21 cellular contexts compared by ENCODE assay signal in the genomic region with DNA sequence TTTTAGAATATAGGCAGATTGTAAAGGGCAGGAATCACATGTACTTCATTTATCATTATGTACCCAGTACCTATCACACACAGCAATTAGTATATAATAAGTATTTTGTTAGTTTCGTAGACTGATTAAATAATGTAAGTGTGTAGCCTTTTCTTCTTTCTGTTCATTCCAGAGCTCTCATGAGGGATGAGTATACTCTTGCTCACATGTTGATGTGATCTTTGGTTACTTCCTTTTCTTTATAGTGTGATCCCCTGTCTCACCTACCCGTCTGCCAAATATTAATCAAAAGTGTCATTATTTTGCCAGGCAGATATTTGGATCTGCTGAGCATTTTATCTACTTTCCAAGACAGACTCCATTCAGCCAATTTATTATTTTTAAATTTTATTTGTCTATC.
A peak's percentile ranks its signal among the peaks of the same experiment; 100 is the strongest.
DNase-seq lines count a peak whose midpoint lies in the region; ATAC-seq, FAIRE-seq and TF ChIP-seq lines count a peak whose summit lies in the region.
"Had no signal": no experiment of that assay in that cellular context is flagged by ENCODE, and none has a peak within 500 bp of the region (broad histone marks: within the 10 kb centered on the region; RNA-seq: fewer than 3 reads in every experiment).

No MANE protein-coding gene starts in this region.

- H3K27me3 Mint-ChIP-seq in T-helper 17 cell: no peaks in the 10 kb centered on the region

- TF ChIP-seq CTCF in fibroblast of mammary gland (conservative IDR thresholded peaks at IDR 0.05; ENCODE audit: control insufficient read depth, insufficient read depth, low read depth, low read length): no peak
- TF ChIP-seq CTCF in colonic mucosa (IDR thresholded peaks at IDR 0.05): no peak

- WGBS in GM23248 (ENCODE audit: low coverage in 1 of 2, low lambda C conversion rate in 2 of 2, missing lambda C conversion rate in 2 of 2), 2 experiments: 45 to 50% methylated on average over 2 of the region's 2 CpGs

- no peaks in the 10 kb centered on the region for H3K9me2 ChIP-seq in GM23248 (ENCODE audit: insufficient read depth)

- peak overlapping the region; percentile 44; the same call in 1 of the 2 replicates for H3K4me3 ChIP-seq in ACC112 (ENCODE audit: low read depth, low read length)
- H3K4me3 ChIP-seq in GM23248: no peak overlapping the region
- no peak overlapping the region for H3K4me3 ChIP-seq in fibroblast of mammary gland (ENCODE audit: control insufficient read depth, low read depth, low read length)
- H3K4me3 ChIP-seq in colonic mucosa: no peak overlapping the region

- no peaks in the 10 kb centered on the region for H3K79me2 ChIP-seq in ACC112 (ENCODE audit: control insufficient read depth, insufficient read depth, low read length, unreplicated experiment)
- peaks cover 22% of the 10 kb centered on the region for H3K79me2 ChIP-seq in GM23248 (ENCODE audit: insufficient read depth)

- peak overlapping the region; percentile 43 for H3K27ac Mint-ChIP-seq in T-helper 17 cell
- H3K27ac Mint-ChIP-seq: H9 had no signal

- H3K4me3 Mint-ChIP-seq in T-helper 17 cell: no peak overlapping the region
- H3K4me3 Mint-ChIP-seq: H9 had no signal

- peaks cover 21% of the 10 kb centered on the region for H3K36me3 Mint-ChIP-seq in T-helper 17 cell (ENCODE audit: low read depth)

- H2AFZ ChIP-seq in ACC112 (ENCODE audit: low read length, unreplicated experiment) (no peak overlapping the region), GM23248 (no peak overlapping the region)

- H3K27me3 ChIP-seq in ACC112 (ENCODE audit: insufficient read depth, low read length) (no peaks in the 10 kb centered on the region), GM23248 (replicated peaks; ENCODE audit: insufficient read depth) (no peaks in the 10 kb centered on the region), colonic mucosa (no peaks in the 10 kb centered on the region)
- H3K27me3 ChIP-seq: BE2C had no signal

- H3K36me3 ChIP-seq in ACC112 (ENCODE audit: insufficient read depth, low read length) (peaks cover 29% of the 10 kb centered on the region), GM23248 (ENCODE audit: low read depth) (peaks cover 19% of the 10 kb centered on the region), colonic mucosa (no peaks in the 10 kb centered on the region)

- ATAC-seq in T-helper 17 cell: no peak
- ATAC-seq: Right ventricle myocardium inferior had no signal

- peaks cover 12% of the 10 kb centered on the region for H3K4me1 Mint-ChIP-seq in T-helper 17 cell
- H3K4me1 Mint-ChIP-seq: H9 had no signal

- in situ Hi-C loops in GM23248 (cut with MboI): no loop called here

- no peaks in the 10 kb centered on the region for H3K9me3 ChIP-seq in GM23248 (ENCODE audit: low read depth)
- no peaks in the 10 kb centered on the region for H3K9me3 ChIP-seq in T-helper 17 cell (ENCODE audit: control insufficient read depth, low read length, poor library complexity, severe bottlenecking)
- no peaks in the 10 kb centered on the region for H3K9me3 ChIP-seq in colonic mucosa
- H3K9me3 ChIP-seq: BE2C had no signal

- FAIRE-seq in frontal cortex (lab: Jason Lieb, UNC): no peak
- FAIRE-seq: GM12891, RCC 7860 had no signal

- intact Hi-C loops in colonic mucosa (cut with DNase I): no loop called here

- H3K27ac ChIP-seq in ACC112 (ENCODE audit: low read depth, low read length) (peak overlapping the region; percentile 84), GM23248 (peak overlapping the region; percentile 16; the same call in 1 of the 2 replicates), colonic mucosa (no peak overlapping the region)
- H3K27ac ChIP-seq: HL-60 had no signal

- peaks cover 40% of the 10 kb centered on the region for H3F3A ChIP-seq in GM23248 (ENCODE audit: insufficient read depth)

- H3K4me1 ChIP-seq in ACC112 (ENCODE audit: control insufficient read depth, insufficient read depth, low read length, unreplicated experiment) (peaks cover 37% of the 10 kb centered on the region), GM23248 (ENCODE audit: insufficient read depth) (peaks cover 39% of the 10 kb centered on the region), colonic mucosa (no peaks in the 10 kb centered on the region)
- H3K4me1 ChIP-seq: BE2C had no signal

- no peaks in the 10 kb centered on the region for H4K20me1 ChIP-seq in GM23248 (ENCODE audit: insufficient read depth)

- H3K4me2 ChIP-seq in GM23248 (ENCODE audit: unreplicated experiment): peak overlapping the region; percentile 12

- no peak overlapping the region for H3K9ac ChIP-seq in GM23248
- no peak overlapping the region for H3K9ac ChIP-seq in colonic mucosa (ENCODE audit: low read depth in 2 of 2, low read length in 2 of 2)

- DNase-seq in GM23248 (peak; percentile 32), T-helper 17 cell (no peak), fibroblast of mammary gland (ENCODE audit: low read depth) (peak; percentile 25), HuH-7 (ENCODE audit: low spot score) (no peak), colonic mucosa (no peak), frontal cortex (ENCODE audit: low spot score in 2 of 2) (no peak)
- DNase-seq in activated CD4-positive, alpha-beta T cell treated with anti-CD3 and anti-CD28 coated beads, Interleukin-2, amount 50 U/mL, for 48 hours: no peak
- DNase-seq: BE2C, DND-41, H9, KG1, MV-4-11, NCI-H1105 treated with DMSO at 0.1 percent for 48 hours, NCI-H2081, NCI-H2171, NCI-H526 had no signal

Comparison
In these comparisons a context has a peak if more than half of its experiments do, and no peak if none do; other contexts are left out.
1. DNase-seq: peak in GM23248 (single experiment) and fibroblast of mammary gland (single experiment); none in T-helper 17 cell (0 of 3), HuH-7 (single experiment), colonic mucosa (single experiment), frontal cortex (0 of 2) and activated CD4-positive, alpha-beta T cell treated with anti-CD3 and anti-CD28 coated beads, Interleukin-2, amount 50 U/mL, for 48 hours (0 of 2).